ENCODE assay signal across 9 cellular contexts in the genomic region with DNA sequence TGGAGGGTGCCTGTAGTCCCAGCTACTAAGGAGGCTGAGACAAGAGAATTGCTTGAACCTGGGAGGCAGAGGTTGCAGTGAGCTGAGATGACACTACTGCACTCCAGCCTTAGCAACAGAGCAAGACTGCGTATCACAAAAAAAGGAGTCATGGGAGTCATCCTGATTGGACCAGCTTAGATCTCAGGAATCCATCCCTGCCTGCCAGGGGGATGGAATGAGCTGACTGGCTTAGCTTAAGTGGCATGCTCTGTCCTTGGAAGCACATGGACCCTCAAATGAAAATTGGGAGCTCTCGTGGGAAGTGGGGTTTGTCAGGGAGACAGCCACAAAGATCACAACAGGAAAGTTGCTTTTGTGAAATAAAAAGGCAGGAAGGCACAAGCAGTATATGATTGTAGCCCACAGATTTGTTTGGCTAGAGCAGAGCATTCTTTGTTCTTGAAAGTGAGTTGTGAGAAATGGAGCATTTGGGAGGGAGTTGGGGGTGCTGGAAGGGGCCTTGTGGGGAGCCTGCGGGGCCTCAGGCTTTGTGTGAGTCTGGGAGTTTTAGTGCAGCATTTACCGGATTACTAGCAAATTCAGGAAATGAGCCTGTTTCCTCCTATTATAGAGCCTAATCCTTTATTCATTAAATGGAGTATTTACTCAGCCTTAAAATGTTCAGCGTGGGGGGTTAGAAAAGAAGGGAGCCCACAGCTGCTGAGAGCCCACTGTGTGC. TPM values are rescaled to one million over a fixed set of nuclear protein-coding genes. Genes with fewer than 3 reads are reported as not detected.
DNase-seq lines count a peak whose midpoint lies in the region; ATAC-seq and TF ChIP-seq lines count a peak whose summit lies in the region.
"Had no signal": no experiment of that assay in that cellular context is flagged by ENCODE, and none has a peak within 500 bp of the region (broad histone marks: within the 10 kb centered on the region; RNA-seq: fewer than 3 reads in every experiment).

No MANE protein-coding gene starts in this region.

- intact Hi-C loops in activated CD8-positive, alpha-beta T cell treated with anti-CD3 and anti-CD28 coated beads for 36 hours (cut with micrococcal nuclease), result no loop called here
- intact Hi-C loops in posterior vena cava (cut with DNase I), result no loop called here

- no peak for TF ChIP-seq CTCF in activated CD8-positive, alpha-beta T cell treated with anti-CD3 and anti-CD28 coated beads for 36 hours (IDR thresholded peaks at IDR 0.05)
- TF ChIP-seq CTCF in fibroblast of mammary gland (conservative IDR thresholded peaks at IDR 0.05; ENCODE audit: control insufficient read depth, insufficient read depth, low read depth, low read length), result no peak

- POLR2A ChIA-PET in activated CD8-positive, alpha-beta T cell treated with anti-CD3 and anti-CD28 coated beads for 36 hours (lab: Charles Lee), result interaction anchor here (0.8 to 1.5 kb wide), 2 partner anchors 10 to 14 kb away, joined by 3 read pairs; no protein-coding TSS in a partner anchor

- no peak overlapping the region for H3K4me3 Mint-ChIP-seq in activated CD8-positive, alpha-beta T cell treated with anti-CD3 and anti-CD28 coated beads for 36 hours
- H3K4me3 Mint-ChIP-seq: neural crest cell had no signal

- H3K27me3 Mint-ChIP-seq in activated CD8-positive, alpha-beta T cell treated with anti-CD3 and anti-CD28 coated beads for 36 hours, result no peaks in the 10 kb centered on the region

- H3K36me3 Mint-ChIP-seq in activated CD8-positive, alpha-beta T cell treated with anti-CD3 and anti-CD28 coated beads for 36 hours (ENCODE audit: low read depth), result peaks cover 39% of the 10 kb centered on the region

- H3K9me3 Mint-ChIP-seq in activated CD8-positive, alpha-beta T cell treated with anti-CD3 and anti-CD28 coated beads for 36 hours, result no peaks in the 10 kb centered on the region
- H3K9me3 Mint-ChIP-seq: neural crest cell had no signal

- no peak overlapping the region for H3K4me3 ChIP-seq in fibroblast of mammary gland (ENCODE audit: control insufficient read depth, low read depth, low read length)

- DNase-seq in EL, result peak; percentile 59
- no peak for DNase-seq in activated CD8-positive, alpha-beta T cell treated with anti-CD3 and anti-CD28 coated beads for 36 hours
- DNase-seq in fibroblast of mammary gland (ENCODE audit: low read depth), result peak; percentile 79
- peak; percentile 24 for DNase-seq in posterior vena cava (ENCODE audit: low spot score)
- no peak for DNase-seq in NCI-H2227 (lab: John Stamatoyannopoulos, UW; ENCODE audit: unreplicated experiment)
- no peak for DNase-seq in GOT3 (lab: John Stamatoyannopoulos, UW)

- peaks cover 44% of the 10 kb centered on the region for H3K4me1 Mint-ChIP-seq in activated CD8-positive, alpha-beta T cell treated with anti-CD3 and anti-CD28 coated beads for 36 hours (ENCODE audit: low read depth)

- CTCF ChIA-PET in activated CD8-positive, alpha-beta T cell treated with anti-CD3 and anti-CD28 coated beads for 36 hours (lab: Charles Lee), result interaction anchor here (1.3 kb wide), 1 partner anchor 10 kb away, joined by 4 read pairs; no protein-coding TSS in a partner anchor

- peak overlapping the region; percentile 13 for H3K27ac Mint-ChIP-seq in activated CD8-positive, alpha-beta T cell treated with anti-CD3 and anti-CD28 coated beads for 36 hours

- ATAC-seq in activated CD8-positive, alpha-beta T cell treated with anti-CD3 and anti-CD28 coated beads for 36 hours, result no peak
- no peak for ATAC-seq in GM18498 (IDR thresholded peaks at IDR 0.05; ENCODE audit: unreplicated experiment)
- no peak for ATAC-seq in GM19351 (IDR thresholded peaks at IDR 0.05; ENCODE audit: unreplicated experiment)

RNA-seq across cellular contexts. Expression of a gene that starts 30.7 kb away (rescaled TPM):
- 10 to 100 TPM; 52.3 to 59.3 TPM for total RNA-seq in activated CD8-positive, alpha-beta T cell treated with anti-CD3 and anti-CD28 coated beads for 36 hours
- total RNA-seq in posterior vena cava, result 10 to 100 TPM; 36.2 to 44.4 TPM

Comparison
In these comparisons a context has a peak if more than half of its experiments do, and no peak if none do; other contexts are left out.
1. DNase-seq: peak in EL (single experiment), fibroblast of mammary gland (single experiment) and posterior vena cava (single experiment); none in activated CD8-positive, alpha-beta T cell treated with anti-CD3 and anti-CD28 coated beads for 36 hours (single experiment), NCI-H2227 (single experiment) and GOT3 (single experiment).